Comparison of ENCODE assay signal across 8 cellular contexts in genomic region chr1:6385673-6386191, GRCh38. TPM values are rescaled to one million over a fixed set of nuclear protein-coding genes. Genes with fewer than 3 reads are reported as not detected.
DNase-seq lines count a peak whose midpoint lies in the region; ATAC-seq, FAIRE-seq and TF ChIP-seq lines count a peak whose summit lies in the region.

No MANE protein-coding gene starts in this region.

- H3K27me3 Mint-ChIP-seq in glutamatergic neuron (ENCODE audit: unreplicated experiment): peaks cover 3% of the 10 kb centered on the region
- H3K27me3 Mint-ChIP-seq in activated naive CD8-positive, alpha-beta T cell treated with anti-CD3 and anti-CD28 coated beads, Interleukin-2, amount 50 U/mL, for 24 hours: no peaks in the 10 kb centered on the region

- DNase-seq in H54 (ENCODE audit: insufficient read length, low spot score) (peak; percentile 63), glutamatergic neuron (peak; percentile 71), putamen (ENCODE audit: low spot score) (peak; percentile 42), dedifferentiated amniotic fluid mesenchymal stem cell (ENCODE audit: extremely low spot score) (no peak), GM13977 (ENCODE audit: low spot score) (no peak), NCI-H748 treated with DMSO at 0.1 percent for 48 hours (lab: John Stamatoyannopoulos, UW) (no peak)
- DNase-seq in activated naive CD8-positive, alpha-beta T cell treated with anti-CD3 and anti-CD28 coated beads, Interleukin-2, amount 50 U/mL, for 24 hours: no peak

- peak; percentile 86 for ATAC-seq in SK-N-SH treated with all-trans-retinoic acid at 6 μM for 48 hours
- ATAC-seq in activated naive CD8-positive, alpha-beta T cell treated with anti-CD3 and anti-CD28 coated beads, Interleukin-2, amount 50 U/mL, for 24 hours: no peak

- in situ Hi-C loops in GM13977 (cut with MboI; ENCODE audit: low pct_unique_long_range_greater_than_20kb, low sequenced_read_pairs, unreplicated experiment): no loop called here

- FAIRE-seq in H54 (lab: Jason Lieb, UNC): no peak

- H3K4me1 Mint-ChIP-seq in glutamatergic neuron (ENCODE audit: low read depth, unreplicated experiment): peaks cover 15% of the 10 kb centered on the region
- peaks cover 3% of the 10 kb centered on the region for H3K4me1 Mint-ChIP-seq in activated naive CD8-positive, alpha-beta T cell treated with anti-CD3 and anti-CD28 coated beads, Interleukin-2, amount 50 U/mL, for 24 hours

- no peak for TF ChIP-seq POLR2A in H54 (IDR thresholded peaks at IDR 0.05; ENCODE audit: low read depth, low read length)

- TF ChIP-seq CTCF in glutamatergic neuron (IDR thresholded peaks at IDR 0.05; ENCODE audit: partially characterized antibody, unreplicated experiment): no peak
- TF ChIP-seq CTCF in GM13977 (IDR thresholded peaks at IDR 0.05; ENCODE audit: extremely low read depth, insufficient read depth, missing control alignments): no peak

- H3K9me3 Mint-ChIP-seq in glutamatergic neuron (ENCODE audit: unreplicated experiment): peaks cover 4% of the 10 kb centered on the region
- H3K9me3 Mint-ChIP-seq in activated naive CD8-positive, alpha-beta T cell treated with anti-CD3 and anti-CD28 coated beads, Interleukin-2, amount 50 U/mL, for 24 hours: no peaks in the 10 kb centered on the region

- H3K4me3 Mint-ChIP-seq in glutamatergic neuron (ENCODE audit: unreplicated experiment): peak overlapping the region; percentile 76
- no peak overlapping the region for H3K4me3 Mint-ChIP-seq in activated naive CD8-positive, alpha-beta T cell treated with anti-CD3 and anti-CD28 coated beads, Interleukin-2, amount 50 U/mL, for 24 hours

- H3K27ac Mint-ChIP-seq in glutamatergic neuron (ENCODE audit: unreplicated experiment): peak overlapping the region; percentile 22
- H3K27ac Mint-ChIP-seq in activated naive CD8-positive, alpha-beta T cell treated with anti-CD3 and anti-CD28 coated beads, Interleukin-2, amount 50 U/mL, for 24 hours: no peak overlapping the region

- peaks cover 5% of the 10 kb centered on the region for H3K36me3 Mint-ChIP-seq in glutamatergic neuron (ENCODE audit: unreplicated experiment)
- peaks cover 4% of the 10 kb centered on the region for H3K36me3 Mint-ChIP-seq in activated naive CD8-positive, alpha-beta T cell treated with anti-CD3 and anti-CD28 coated beads, Interleukin-2, amount 50 U/mL, for 24 hours (ENCODE audit: low read depth)

TF ChIP-seq in SK-N-SH treated with all-trans-retinoic acid at 6 μM for 48 hours, 23 proteins besides CTCF, POLR2A, EP300 and RAD21:
- no peak for TF ChIP-seq CSRNP3 (CRISPR knock-in tag; IDR thresholded peaks at IDR 0.05)
- TF ChIP-seq ARNTL (CRISPR knock-in tag; IDR thresholded peaks at IDR 0.05; ENCODE audit: borderline replicate concordance, low read depth): no peak
- peak; percentile 99 for TF ChIP-seq ZNF70 (CRISPR knock-in tag; IDR thresholded peaks at IDR 0.05)

RNA-seq across cellular contexts. Expression of gene ACOT7, which starts 7.8 kb away (rescaled TPM):
- 175 TPM for total RNA-seq in glutamatergic neuron (ENCODE audit: unreplicated experiment)

RNA-seq across cellular contexts. Expression of gene HES2, which starts 34.0 kb away (rescaled TPM):
- total RNA-seq in glutamatergic neuron (ENCODE audit: unreplicated experiment): 54.6 TPM

RNA-seq across cellular contexts. Expression of gene ESPN, which starts 38.8 kb away (rescaled TPM):
- 25.7 TPM for total RNA-seq in glutamatergic neuron (ENCODE audit: unreplicated experiment)

Comparison
In these comparisons a context has a peak if more than half of its experiments do, and no peak if none do; other contexts are left out.
1. DNase-seq: peak in H54 (single experiment), glutamatergic neuron (single experiment) and putamen (single experiment); none in dedifferentiated amniotic fluid mesenchymal stem cell (single experiment), GM13977 (single experiment), activated naive CD8-positive, alpha-beta T cell treated with anti-CD3 and anti-CD28 coated beads, Interleukin-2, amount 50 U/mL, for 24 hours (single experiment) and NCI-H748 treated with DMSO at 0.1 percent for 48 hours (single experiment).